Comparison of ENCODE assay signal across 8 cellular contexts in genomic region chr12:12819752-12820311, GRCh38. TPM values are rescaled to one million over a fixed set of nuclear protein-coding genes. Genes with fewer than 3 reads are reported as not detected.
A peak's percentile ranks its signal among the peaks of the same experiment; 100 is the strongest.
DNase-seq lines count a peak whose midpoint lies in the region; ATAC-seq and TF ChIP-seq lines count a peak whose summit lies in the region.

No MANE protein-coding gene starts in this region.

- peak; percentile 95 for ATAC-seq in SK-N-SH treated with all-trans-retinoic acid at 6 μM for 48 hours
- no peak for ATAC-seq in GM18873 (IDR thresholded peaks at IDR 0.05; ENCODE audit: low FRiP score, unreplicated experiment)

- peaks cover 22% of the 10 kb centered on the region for H4K20me1 ChIP-seq in smooth muscle cell (ENCODE audit: low read depth)

- H3K27ac ChIP-seq in smooth muscle cell (ENCODE audit: low read depth), result peak overlapping the region; percentile 84

- 19% methylated on average over 2 of the region's 2 CpGs for WGBS in smooth muscle cell (ENCODE audit: low lambda C conversion rate)

- H3K4me3 ChIP-seq in smooth muscle cell, result no peak overlapping the region

- no peaks in the 10 kb centered on the region for H3K9me3 ChIP-seq in smooth muscle cell (replicated peaks; ENCODE audit: low read depth)

- H3K79me2 ChIP-seq in smooth muscle cell (ENCODE audit: low read depth), result peaks cover 47% of the 10 kb centered on the region

- H3K36me3 ChIP-seq in smooth muscle cell (ENCODE audit: low read depth), result peaks cover 22% of the 10 kb centered on the region

- intact Hi-C loops in head of caudate nucleus (cut with DNase I), result loop anchor here (10.0 kb wide), 1 partner anchor 165 kb away; no protein-coding TSS in a partner anchor

- H3F3A ChIP-seq in smooth muscle cell (ENCODE audit: low read depth), result peaks cover 8% of the 10 kb centered on the region

- DNase-seq in GM04504 (ENCODE audit: low read depth), result peak; percentile 90
- peak; percentile 89 for DNase-seq in fibroblast of peridontal ligament (ENCODE audit: extremely low read depth)
- DNase-seq in smooth muscle cell (lab: John Stamatoyannopoulos, UW; ENCODE audit: unreplicated experiment), result no peak
- no peak for DNase-seq in head of caudate nucleus
- DNase-seq in T-helper 2 cell, result no peak
- no peak for DNase-seq in NCI-H1105 treated with DMSO at 0.1 percent for 48 hours (lab: John Stamatoyannopoulos, UW)

- peaks cover 5% of the 10 kb centered on the region for H3K4me1 ChIP-seq in smooth muscle cell (ENCODE audit: low read depth)

- TF ChIP-seq CTCF in smooth muscle cell (IDR thresholded peaks at IDR 0.05; ENCODE audit: borderline replicate concordance, insufficient read depth, poor library complexity, severe bottlenecking), result no peak

- H3K9ac ChIP-seq in smooth muscle cell (ENCODE audit: low read depth), result peak overlapping the region; percentile 28

- H3K27me3 ChIP-seq in smooth muscle cell (ENCODE audit: low read depth), result no peaks in the 10 kb centered on the region

- no peak overlapping the region for H2AFZ ChIP-seq in smooth muscle cell (ENCODE audit: low read depth)

- peak overlapping the region; percentile 10 for H3K4me2 ChIP-seq in smooth muscle cell

TF ChIP-seq in SK-N-SH treated with all-trans-retinoic acid at 6 μM for 48 hours, 23 proteins besides CTCF, POLR2A, EP300 and RAD21:
- peak; percentile 82 for TF ChIP-seq ISL1 (CRISPR knock-in tag; IDR thresholded peaks at IDR 0.05)
- TF ChIP-seq, protein P1, sequence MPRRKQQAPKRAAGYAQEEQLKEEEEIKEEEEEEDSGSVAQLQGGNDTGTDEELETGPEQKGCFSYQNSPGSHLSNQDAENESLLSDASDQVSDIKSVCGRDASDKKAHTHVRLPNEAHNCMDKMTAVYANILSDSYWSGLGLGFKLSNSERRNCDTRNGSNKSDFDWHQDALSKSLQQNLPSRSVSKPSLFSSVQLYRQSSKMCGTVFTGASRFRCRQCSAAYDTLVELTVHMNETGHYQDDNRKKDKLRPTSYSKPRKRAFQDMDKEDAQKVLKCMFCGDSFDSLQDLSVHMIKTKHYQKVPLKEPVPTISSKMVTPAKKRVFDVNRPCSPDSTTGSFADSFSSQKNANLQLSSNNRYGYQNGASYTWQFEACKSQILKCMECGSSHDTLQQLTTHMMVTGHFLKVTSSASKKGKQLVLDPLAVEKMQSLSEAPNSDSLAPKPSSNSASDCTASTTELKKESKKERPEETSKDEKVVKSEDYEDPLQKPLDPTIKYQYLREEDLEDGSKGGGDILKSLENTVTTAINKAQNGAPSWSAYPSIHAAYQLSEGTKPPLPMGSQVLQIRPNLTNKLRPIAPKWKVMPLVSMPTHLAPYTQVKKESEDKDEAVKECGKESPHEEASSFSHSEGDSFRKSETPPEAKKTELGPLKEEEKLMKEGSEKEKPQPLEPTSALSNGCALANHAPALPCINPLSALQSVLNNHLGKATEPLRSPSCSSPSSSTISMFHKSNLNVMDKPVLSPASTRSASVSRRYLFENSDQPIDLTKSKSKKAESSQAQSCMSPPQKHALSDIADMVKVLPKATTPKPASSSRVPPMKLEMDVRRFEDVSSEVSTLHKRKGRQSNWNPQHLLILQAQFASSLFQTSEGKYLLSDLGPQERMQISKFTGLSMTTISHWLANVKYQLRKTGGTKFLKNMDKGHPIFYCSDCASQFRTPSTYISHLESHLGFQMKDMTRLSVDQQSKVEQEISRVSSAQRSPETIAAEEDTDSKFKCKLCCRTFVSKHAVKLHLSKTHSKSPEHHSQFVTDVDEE (CRISPR knock-in tag; IDR thresholded peaks at IDR 0.05), result no peak
- TF ChIP-seq GLIS3 (CRISPR knock-in tag; IDR thresholded peaks at IDR 0.05), result no peak

RNA-seq across cellular contexts. Expression of gene DDX47, which starts 6.7 kb away (rescaled TPM):
- 82.8 and 95.6 TPM in 2 replicates for total RNA-seq in smooth muscle cell
- 61.8 and 63.3 TPM in 2 replicates for polyA plus RNA-seq in smooth muscle cell

RNA-seq across cellular contexts. Expression of gene APOLD1, which starts 34.4 kb away (rescaled TPM):
- total RNA-seq in smooth muscle cell, result 0.99 and 2.4 TPM in 2 replicates
- 0.77 and 1.8 TPM in 2 replicates for polyA plus RNA-seq in smooth muscle cell

Comparison
In these comparisons a context has a peak if more than half of its experiments do, and no peak if none do; other contexts are left out.
1. DNase-seq: peak in GM04504 (single experiment) and fibroblast of peridontal ligament (single experiment); none in smooth muscle cell (single experiment), head of caudate nucleus (0 of 42), T-helper 2 cell (0 of 5) and NCI-H1105 treated with DMSO at 0.1 percent for 48 hours (single experiment).